Comparison of ENCODE assay signal across 7 cellular contexts in genomic region chr14:77040995-77041744, GRCh38. TPM values are rescaled to one million over a fixed set of nuclear protein-coding genes. Genes with fewer than 3 reads are reported as not detected.
DNase-seq lines count a peak whose midpoint lies in the region; ATAC-seq and TF ChIP-seq lines count a peak whose summit lies in the region.

No MANE protein-coding gene starts in this region.

- H3K4me2 ChIP-seq in GM23338 (peak overlapping the region; percentile 92), OCI-LY7 (ENCODE audit: low read length) (peak overlapping the region; percentile 81)

- H3K4me1 ChIP-seq in GM23338 (ENCODE audit: insufficient read depth): peaks cover 92% of the 10 kb centered on the region
- H3K4me1 ChIP-seq in OCI-LY7 (ENCODE audit: insufficient read depth, low read length, poor library complexity, severe bottlenecking): peaks cover 77% of the 10 kb centered on the region

- BruUV-seq in OCI-LY7 (replicated peaks; lab: Mats Ljungman, UMichigan): no TSS peak

- H3K36me3 Mint-ChIP-seq in GM23338 (ENCODE audit: low read depth) (no peaks in the 10 kb centered on the region), natural killer cell (no peaks in the 10 kb centered on the region)

- H4K20me1 ChIP-seq in GM23338 (replicated peaks; ENCODE audit: insufficient read depth): no peaks in the 10 kb centered on the region
- H4K20me1 ChIP-seq in OCI-LY7 (ENCODE audit: insufficient read depth, low read length): no peaks in the 10 kb centered on the region

- H3K36me3 ChIP-seq in GM23338 (ENCODE audit: insufficient read depth) (no peaks in the 10 kb centered on the region), OCI-LY7 (ENCODE audit: insufficient read depth, low read length) (no peaks in the 10 kb centered on the region), H7 (replicated peaks; ENCODE audit: control insufficient read depth, insufficient read depth, low read length) (no peaks in the 10 kb centered on the region)

- peaks cover 33% of the 10 kb centered on the region; the same call in 1 of the 2 replicates for H3F3A ChIP-seq in GM23338 (replicated peaks; ENCODE audit: low read depth)

- H3K4me1 Mint-ChIP-seq in GM23338 (peaks cover 88% of the 10 kb centered on the region), natural killer cell (peaks cover 73 to 83% of the 10 kb centered on the region in 2 donors)

- TF ChIP-seq CTCF in GM23338 (conservative IDR thresholded peaks at IDR 0.05; ENCODE audit: low read depth in 2 of 2) (no peak), OCI-LY7 (conservative IDR thresholded peaks at IDR 0.05; ENCODE audit: low read length) (no peak), natural killer cell (IDR thresholded peaks at IDR 0.05) (no peak)

- H3K9me2 ChIP-seq in GM23338 (ENCODE audit: insufficient read depth) (no peaks in the 10 kb centered on the region), OCI-LY7 (ENCODE audit: insufficient read depth, low read length) (no peaks in the 10 kb centered on the region)

- POLR2A ChIA-PET in OCI-LY7 (lab: Charles Lee): interaction anchor here (1.3 to 4.3 kb wide), 3 partner anchors 8 to 11 kb away, joined by 4 to 56 read pairs (median 7); partner anchors contain the start of gene IRF2BPL

- H3K4me3 ChIP-seq in GM23338 (peak overlapping the region; percentile 69; the same call in 1 of the 2 replicates), OCI-LY7 (ENCODE audit: low read depth, low read length, poor library complexity, severe bottlenecking) (peak overlapping the region; percentile 61), H7 (ENCODE audit: insufficient read depth, low read depth, low read length) (no peak overlapping the region)

- ATAC-seq in GM23338 (peak; percentile 9), natural killer cell (no peak), HG02973 (IDR thresholded peaks at IDR 0.05; ENCODE audit: unreplicated experiment) (no peak)

- no peaks in the 10 kb centered on the region for H3K79me2 ChIP-seq in GM23338 (replicated peaks; ENCODE audit: insufficient read depth)
- no peaks in the 10 kb centered on the region for H3K79me2 ChIP-seq in OCI-LY7 (ENCODE audit: insufficient read depth, low read depth, low read length)

- H3K27me3 Mint-ChIP-seq in GM23338 (ENCODE audit: insufficient read depth, low read depth, poor library complexity): peaks cover 35% of the 10 kb centered on the region
- H3K27me3 Mint-ChIP-seq in natural killer cell (ENCODE audit: low read depth in 2 of 2): no peaks in the 10 kb centered on the region

- intact Hi-C loops in OCI-LY7 (cut with micrococcal nuclease; ENCODE audit: unreplicated experiment): loop anchor here (1.0 kb wide), 2 partner anchors 13 to 85 kb away; partner anchors contain the start of gene IRF2BPL
- intact Hi-C loops in natural killer cell (cut with micrococcal nuclease): loop anchor here (1.0 to 2.0 kb wide), 5 partner anchors 9 to 85 kb away; partner anchors contain the start of gene IRF2BPL

- DNase-seq in GM23338 (ENCODE audit: low spot score): peak; percentile 54
- no peak for DNase-seq in OCI-LY7 (ENCODE audit: low spot score)
- DNase-seq in cerebellar cortex (ENCODE audit: low spot score): peak; percentile 70
- no peak for DNase-seq in natural killer cell
- DNase-seq in H7: no peak
- no peak for DNase-seq in HuH-7.5 (ENCODE audit: low spot score)

- H3K27ac Mint-ChIP-seq in GM23338 (peak overlapping the region; percentile 92), natural killer cell (peak overlapping the region; percentile 96 to 99)

- H3K27ac ChIP-seq in GM23338 (ENCODE audit: low read depth): peak overlapping the region; percentile 82
- H3K27ac ChIP-seq in OCI-LY7 (ENCODE audit: low read depth, low read length, poor library complexity, severe bottlenecking): peak overlapping the region; percentile 96

- H3K27me3 ChIP-seq in GM23338 (ENCODE audit: insufficient read depth) (peaks cover 16% of the 10 kb centered on the region), H7 (ENCODE audit: control insufficient read depth, insufficient read depth, low read length) (no peaks in the 10 kb centered on the region)

- peak overlapping the region; percentile 87 for H2AFZ ChIP-seq in GM23338
- peak overlapping the region; percentile 71 for H2AFZ ChIP-seq in OCI-LY7 (ENCODE audit: low read length)

- no peaks in the 10 kb centered on the region; the same call in 2 of the 3 replicates for H3K9me3 Mint-ChIP-seq in GM23338
- no peaks in the 10 kb centered on the region for H3K9me3 Mint-ChIP-seq in natural killer cell

- CTCF ChIA-PET in OCI-LY7 (lab: Charles Lee; ENCODE audit: unreplicated experiment): no interaction called here

- peak overlapping the region; percentile 69 for H3K4me3 Mint-ChIP-seq in GM23338
- H3K4me3 Mint-ChIP-seq in natural killer cell: peak overlapping the region; percentile 87

- H3K9me3 ChIP-seq in OCI-LY7 (ENCODE audit: low read length): no peaks in the 10 kb centered on the region

TF ChIP-seq in GM23338, 12 proteins besides CTCF, POLR2A, EP300 and RAD21 (continues in another document):
- TF ChIP-seq REST (IDR thresholded peaks at IDR 0.05; ENCODE audit: unreplicated experiment) (no peak), NANOG (IDR thresholded peaks at IDR 0.05; ENCODE audit: borderline replicate concordance) (no peak)

RNA-seq across cellular contexts. Expression of gene IRF2BPL, which starts 12.7 kb away (rescaled TPM):
- 97.8 and 119 TPM in 2 replicates for total RNA-seq in GM23338 (2014; rRNA removed; shearing (Covaris generic))
- 11.2 and 13.2 TPM in 2 replicates for polyA plus RNA-seq in GM23338 (2016; fragmentation: Nextera tagmentation; extraction: Ambion mirVana)
- total RNA-seq in OCI-LY7 (2014; rRNA removed; shearing (Covaris generic)): 18.8 and 25.8 TPM in 2 replicates
- total RNA-seq in OCI-LY7 (2022) (23.7 and 23.8 TPM in 2 replicates), natural killer cell (10 to 100 TPM; 39.3 to 46.5 (median 46.3) TPM)
- 142 and 187 TPM in 2 replicates for total RNA-seq in H7 (2014; rRNA removed; shearing (Covaris generic))

RNA-seq across cellular contexts. Expression of gene CIPC, which starts 56.9 kb away (rescaled TPM):
- 33.7 and 36.9 TPM in 2 replicates for total RNA-seq in GM23338 (2014; rRNA removed; shearing (Covaris generic))
- 7.3 and 8.1 TPM in 2 replicates for polyA plus RNA-seq in GM23338 (2016; fragmentation: Nextera tagmentation; extraction: Ambion mirVana)
- total RNA-seq in OCI-LY7 (2014; rRNA removed; shearing (Covaris generic)): 31.7 and 43.4 TPM in 2 replicates
- 20.9 and 24.1 TPM in 2 replicates for total RNA-seq in OCI-LY7 (2022)
- 10 to 100 TPM in 1 of 3 donors, 1 to 10 TPM in 2; 7.1 to 10.0 (median 9.9) TPM for total RNA-seq in natural killer cell
- 18.7 and 22.3 TPM in 2 replicates for total RNA-seq in H7 (2014; rRNA removed; shearing (Covaris generic))

Comparison
In these comparisons a context has a peak if more than half of its experiments do, and no peak if none do; other contexts are left out.
1. DNase-seq: peak in GM23338 (single experiment) and cerebellar cortex (single experiment); none in OCI-LY7 (single experiment), natural killer cell (single experiment), H7 (single experiment) and HuH-7.5 (single experiment).